In genomic region chr20:47350691-47351545, GRCh38 we compare ENCODE assay signal across 10 cellular contexts. TPM values are rescaled to one million over a fixed set of nuclear protein-coding genes. Genes with fewer than 3 reads are reported as not detected.
A peak's percentile ranks its signal among the peaks of the same experiment; 100 is the strongest.
DNase-seq lines count a peak whose midpoint lies in the region; ATAC-seq and TF ChIP-seq lines count a peak whose summit lies in the region.
"Had no signal": no experiment of that assay in that cellular context is flagged by ENCODE, and none has a peak within 500 bp of the region (broad histone marks: within the 10 kb centered on the region; RNA-seq: fewer than 3 reads in every experiment).

No MANE protein-coding gene starts in this region.

- H3K36me3 ChIP-seq in cardiac muscle cell (no peaks in the 10 kb centered on the region), mucosa of rectum (ENCODE audit: control insufficient read depth in 2 of 2, insufficient read depth in 2 of 2, low read length in 2 of 2) (peaks cover 12 to 15% of the 10 kb centered on the region in 2 donors), upper lobe of right lung (peaks cover 16% of the 10 kb centered on the region)

- H3K4me1 ChIP-seq in cardiac muscle cell (ENCODE audit: low read depth) (peaks cover 88% of the 10 kb centered on the region), mucosa of rectum (ENCODE audit: control insufficient read depth in 2 of 2, insufficient read depth in 2 of 2, low read length in 2 of 2) (peaks cover 43 to 69% of the 10 kb centered on the region in 2 donors), upper lobe of right lung (peaks cover 87% of the 10 kb centered on the region)

- no peak for TF ChIP-seq CTCF in cardiac muscle cell (IDR thresholded peaks at IDR 0.05; ENCODE audit: low read depth, low read length)
- TF ChIP-seq CTCF in upper lobe of right lung (IDR thresholded peaks at IDR 0.05) = no peak
- no peak for TF ChIP-seq CTCF in GM10266 (IDR thresholded peaks at IDR 0.05; ENCODE audit: control insufficient read depth, insufficient read depth, low read depth, missing control alignments)

- H3K27ac ChIP-seq in cardiac muscle cell = peak overlapping the region; percentile 98
- peak overlapping the region; percentile 100 for H3K27ac ChIP-seq in cingulate gyrus (ENCODE audit: low read depth, low read length)
- peak overlapping the region; percentile 97 to 98 for H3K27ac ChIP-seq in mucosa of rectum (ENCODE audit: low read depth in 2 of 2, low read length in 2 of 2)
- peak overlapping the region; percentile 98 for H3K27ac ChIP-seq in upper lobe of right lung

- intact Hi-C loops in cardiac septum (cut with DNase I) = no loop called here
- intact Hi-C loops in upper lobe of right lung (cut with DNase I) = no loop called here

- no peak overlapping the region for H3K9ac ChIP-seq in mucosa of rectum (ENCODE audit: low read depth in 1 of 2, low read length in 2 of 2)

- DNase-seq in cardiac muscle cell (ENCODE audit: low read depth in 1 of 2, low spot score in 1 of 2) (no peak), cardiac septum (ENCODE audit: low spot score) (no peak), upper lobe of right lung (no peak), HuH-7.5 (ENCODE audit: low spot score) (no peak), GM10266 (ENCODE audit: extremely low spot score) (no peak), HPDE6-E6E7 (ENCODE audit: extremely low spot score) (no peak)
- DNase-seq: CD4-positive, alpha-beta T cell; NCI-H748 treated with DMSO at 0.1 percent for 48 hours had no signal

- no peak for ATAC-seq in upper lobe of right lung

- H3K9me3 ChIP-seq in cardiac muscle cell (ENCODE audit: low read depth) = no peaks in the 10 kb centered on the region
- H3K9me3 ChIP-seq in mucosa of rectum (ENCODE audit: control insufficient read depth in 2 of 2, low read length in 2 of 2) = no peaks in the 10 kb centered on the region
- H3K9me3 ChIP-seq in upper lobe of right lung = no peaks in the 10 kb centered on the region

- H3K4me3 ChIP-seq in cardiac muscle cell = peak overlapping the region; percentile 6
- peak overlapping the region in 1 of 2 donors; percentile 56 for H3K4me3 ChIP-seq in mucosa of rectum (ENCODE audit: low read length in 2 of 2)
- peak overlapping the region; percentile 4 for H3K4me3 ChIP-seq in upper lobe of right lung

- H3K27me3 ChIP-seq in cardiac muscle cell (no peaks in the 10 kb centered on the region), mucosa of rectum (ENCODE audit: control insufficient read depth in 2 of 2, insufficient read depth in 2 of 2, low read length in 2 of 2) (no peaks in the 10 kb centered on the region), upper lobe of right lung (no peaks in the 10 kb centered on the region)

RNA-seq across cellular contexts. Expression of gene ZMYND8, which starts 5.6 kb away (rescaled TPM):
- total RNA-seq in cardiac muscle cell (33.0 and 45.0 TPM in 2 replicates), cardiac septum (25.7 TPM), upper lobe of right lung (45.7 TPM)
- polyA plus RNA-seq in cardiac muscle cell = 27.5 and 27.6 TPM in 2 replicates
